ENCODE assay signal across 16 cellular contexts in genomic region chrX:112846114-112846513, GRCh38.
"Had no signal": no experiment of that assay in that cellular context is flagged by ENCODE, and none has a peak within 500 bp of the region (broad histone marks: within the 10 kb centered on the region; RNA-seq: fewer than 3 reads in every experiment).

No MANE protein-coding gene starts in this region.

- H3K27ac ChIP-seq: ascending aorta, epithelial cell of prostate, gastroesophageal sphincter, spleen, upper lobe of right lung had no signal

- H3K9me3 Mint-ChIP-seq: activated B cell treated with CpG ODN at 0.5 μM for 24 hours; activated CD4-positive, alpha-beta T cell treated with anti-CD3 and anti-CD28 coated beads, Interleukin-2, amount 10 ng/mL, durations not matched to agents 24 days and 14 days; activated naive CD8-positive, alpha-beta T cell treated with anti-CD3 and anti-CD28 coated beads, Interleukin-2, amount 50 U/mL, for 24 hours; stimulated activated naive B cell treated with anti-CD40 and anti-IgM and Interleukin-4, amounts not matched to agents 10 μg/mL and 1 μg/mL and 100 μg/mL, for 72 hours had no signal

- H3K27me3 ChIP-seq: ascending aorta, gastroesophageal sphincter, upper lobe of right lung had no signal

- H3K27ac Mint-ChIP-seq: activated B cell treated with CpG ODN at 0.5 μM for 24 hours; activated CD4-positive, alpha-beta T cell treated with anti-CD3 and anti-CD28 coated beads, Interleukin-2, amount 10 ng/mL, durations not matched to agents 24 days and 14 days; activated naive CD8-positive, alpha-beta T cell treated with anti-CD3 and anti-CD28 coated beads, Interleukin-2, amount 50 U/mL, for 24 hours; stimulated activated naive B cell treated with anti-CD40 and anti-IgM and Interleukin-4, amounts not matched to agents 10 μg/mL and 1 μg/mL and 100 μg/mL, for 72 hours had no signal

- DNase-seq: activated B cell treated with CpG ODN at 0.5 μM for 24 hours; activated CD4-positive, alpha-beta T cell treated with anti-CD3 and anti-CD28 coated beads, Interleukin-2, amount 10 ng/mL, durations not matched to agents 24 days and 14 days; activated CD8-positive, alpha-beta memory T cell treated with anti-CD3 and anti-CD28 coated beads for 24 hours; activated naive CD4-positive, alpha-beta T cell treated with Interleukin-2 at 50 U/mL for 16 hours; activated naive CD8-positive, alpha-beta T cell treated with anti-CD3 and anti-CD28 coated beads, Interleukin-2, amount 50 U/mL, for 24 hours; effector CD8-positive, alpha-beta T cell; kidney glomerular epithelial cell; spleen; stimulated activated CD4-positive, alpha-beta T cell treated with anti-CD3 and anti-CD28 coated beads, Interleukin-2, amount 100 ng/mL, for 24 hours; stimulated activated naive B cell treated with anti-CD40 and anti-IgM and Interleukin-4, amounts not matched to agents 10 μg/mL and 1 μg/mL and 100 μg/mL, for 72 hours; substantia nigra; T-helper 2 cell; upper lobe of right lung had no signal

- H3K27me3 Mint-ChIP-seq: activated B cell treated with CpG ODN at 0.5 μM for 24 hours; activated CD4-positive, alpha-beta T cell treated with anti-CD3 and anti-CD28 coated beads, Interleukin-2, amount 10 ng/mL, durations not matched to agents 24 days and 14 days; activated naive CD8-positive, alpha-beta T cell treated with anti-CD3 and anti-CD28 coated beads, Interleukin-2, amount 50 U/mL, for 24 hours had no signal

- H3K4me3 Mint-ChIP-seq: activated B cell treated with CpG ODN at 0.5 μM for 24 hours; activated CD4-positive, alpha-beta T cell treated with anti-CD3 and anti-CD28 coated beads, Interleukin-2, amount 10 ng/mL, durations not matched to agents 24 days and 14 days; activated naive CD8-positive, alpha-beta T cell treated with anti-CD3 and anti-CD28 coated beads, Interleukin-2, amount 50 U/mL, for 24 hours; stimulated activated naive B cell treated with anti-CD40 and anti-IgM and Interleukin-4, amounts not matched to agents 10 μg/mL and 1 μg/mL and 100 μg/mL, for 72 hours had no signal

- H3K4me3 ChIP-seq: ascending aorta, gastroesophageal sphincter, spleen, upper lobe of right lung had no signal

- H3K36me3 ChIP-seq: ascending aorta, gastroesophageal sphincter, spleen, upper lobe of right lung had no signal

- H3K36me3 Mint-ChIP-seq: stimulated activated naive B cell treated with anti-CD40 and anti-IgM and Interleukin-4, amounts not matched to agents 10 μg/mL and 1 μg/mL and 100 μg/mL, for 72 hours had no signal

- H3K9me3 ChIP-seq: ascending aorta, gastroesophageal sphincter, spleen, upper lobe of right lung had no signal

- H3K4me1 ChIP-seq: ascending aorta, gastroesophageal sphincter, upper lobe of right lung had no signal

- ATAC-seq: activated naive CD8-positive, alpha-beta T cell treated with anti-CD3 and anti-CD28 coated beads, Interleukin-2, amount 50 U/mL, for 24 hours; gastroesophageal sphincter; stimulated activated naive B cell treated with anti-CD40 and anti-IgM and Interleukin-4, amounts not matched to agents 10 μg/mL and 1 μg/mL and 100 μg/mL, for 72 hours; upper lobe of right lung had no signal
